In genomic region chr1:212700892-212701819, GRCh38 we compare ENCODE assay signal across 8 cellular contexts. TPM values are rescaled to one million over a fixed set of nuclear protein-coding genes. Genes with fewer than 3 reads are reported as not detected.
A peak's percentile ranks its signal among the peaks of the same experiment; 100 is the strongest.
DNase-seq lines count a peak whose midpoint lies in the region; ATAC-seq, FAIRE-seq and TF ChIP-seq lines count a peak whose summit lies in the region.

No MANE protein-coding gene starts in this region.

- peak; percentile 20 for ATAC-seq in central memory CD8-positive, alpha-beta T cell (replicated peaks; ENCODE audit: extremely low read depth, poor library complexity, severe bottlenecking)
- ATAC-seq in left colon, result peak; percentile 30

- TF ChIP-seq CTCF in D721Med (IDR thresholded peaks at IDR 0.05; ENCODE audit: insufficient read depth, missing control alignments), result no peak

- DNase-seq in Daoy (ENCODE audit: low read depth) (peak; percentile 32), HEK293T (ENCODE audit: extremely low spot score) (peak; percentile 63), SKM-1 treated with dmso at 0.1 percent for 144 hours (lab: John Stamatoyannopoulos, UW; ENCODE audit: unreplicated experiment) (peak; percentile 58), left colon (peak; percentile 33), D721Med (ENCODE audit: insufficient read length, low spot score) (no peak), GDM1 (lab: John Stamatoyannopoulos, UW) (no peak)
- no peak for DNase-seq in central memory CD8-positive, alpha-beta T cell (ENCODE audit: low spot score in 2 of 2)
- DNase-seq in stimulated activated CD4-positive, alpha-beta T cell treated with anti-CD3 and anti-CD28 coated beads, Interleukin-2, amount 100 ng/mL, for 4 hours (ENCODE audit: low read depth), result peak; percentile 32

- H3K27ac Mint-ChIP-seq in central memory CD8-positive, alpha-beta T cell (ENCODE audit: low read depth), result peak overlapping the region; percentile 15

- POLR2A ChIA-PET in HEK293T (lab: Yijun Ruan, JAX), result no interaction called here

- no peaks in the 10 kb centered on the region for H3K36me3 Mint-ChIP-seq in central memory CD8-positive, alpha-beta T cell (ENCODE audit: insufficient read depth)

- no peak for FAIRE-seq in D721Med (lab: Jason Lieb, UNC)

- peaks cover 62% of the 10 kb centered on the region for H3K4me1 Mint-ChIP-seq in central memory CD8-positive, alpha-beta T cell

- CTCF ChIA-PET in HEK293T (lab: Yijun Ruan, JAX), result interaction anchor here (1.0 to 1.6 kb wide), 5 partner anchors 16 to 245 kb away, joined by 3 to 5 read pairs (median 4); no protein-coding TSS in a partner anchor

- peak overlapping the region; percentile 78 for H3K4me3 Mint-ChIP-seq in central memory CD8-positive, alpha-beta T cell

- H3K9me3 Mint-ChIP-seq in central memory CD8-positive, alpha-beta T cell, result no peaks in the 10 kb centered on the region

- intact Hi-C loops in left colon (cut with DNase I, micrococcal nuclease), result no loop called here

- H3K27me3 Mint-ChIP-seq in central memory CD8-positive, alpha-beta T cell, result no peaks in the 10 kb centered on the region

TF ChIP-seq in HEK293T, 16 proteins besides CTCF, POLR2A, EP300 and RAD21:
- TF ChIP-seq CTBP1 (IDR thresholded peaks at IDR 0.05; ENCODE audit: borderline replicate concordance), result no peak
- TF ChIP-seq FOXA1 (IDR thresholded peaks at IDR 0.05), result no peak
- TF ChIP-seq SUZ12 (IDR thresholded peaks at IDR 0.05), result no peak
- TF ChIP-seq NFRKB (IDR thresholded peaks at IDR 0.05), result no peak

RNA-seq across cellular contexts. Expression of gene BATF3, which starts 1.5 kb away (rescaled TPM):
- 3.1 and 12.4 TPM in 2 replicates for total RNA-seq in Daoy (2014; rRNA removed; shearing (Covaris generic))
- 1 to 10 TPM in 1 of 2 donors, under 1 TPM in 1; 0.92 to 1.1 TPM for total RNA-seq in left colon

Comparison
In these comparisons a context has a peak if more than half of its experiments do, and no peak if none do; other contexts are left out.
1. DNase-seq: peak in Daoy (single experiment), HEK293T (single experiment), SKM-1 treated with dmso at 0.1 percent for 144 hours (single experiment), left colon (2 of 2) and stimulated activated CD4-positive, alpha-beta T cell treated with anti-CD3 and anti-CD28 coated beads, Interleukin-2, amount 100 ng/mL, for 4 hours (single experiment); none in central memory CD8-positive, alpha-beta T cell (0 of 2), D721Med (single experiment) and GDM1 (single experiment).